ENCODE assay signal across 7 cellular contexts in genomic region chr10:1049425-1049958, GRCh38. TPM values are rescaled to one million over a fixed set of nuclear protein-coding genes. Genes with fewer than 3 reads are reported as not detected.
DNase-seq lines count a peak whose midpoint lies in the region; ATAC-seq and TF ChIP-seq lines count a peak whose summit lies in the region.

No MANE protein-coding gene starts in this region.

- peak overlapping the region; percentile 98 for H3K27ac Mint-ChIP-seq in activated B cell treated with CpG ODN at 0.5 μM for 24 hours
- H3K27ac Mint-ChIP-seq in stimulated activated naive B cell treated with anti-CD40 and anti-IgM and Interleukin-4, amounts not matched to agents 10 μg/mL and 1 μg/mL and 100 μg/mL, for 72 hours = peak overlapping the region; percentile 98

- peak overlapping the region; percentile 94 for H3K4me3 Mint-ChIP-seq in activated B cell treated with CpG ODN at 0.5 μM for 24 hours
- peak overlapping the region; percentile 96 for H3K4me3 Mint-ChIP-seq in stimulated activated naive B cell treated with anti-CD40 and anti-IgM and Interleukin-4, amounts not matched to agents 10 μg/mL and 1 μg/mL and 100 μg/mL, for 72 hours

- no peak for TF ChIP-seq CTCF in activated B cell treated with CpG ODN at 0.5 μM for 24 hours (IDR thresholded peaks at IDR 0.05)

- H3K4me1 Mint-ChIP-seq in activated B cell treated with CpG ODN at 0.5 μM for 24 hours = peaks cover 71% of the 10 kb centered on the region
- H3K4me1 Mint-ChIP-seq in stimulated activated naive B cell treated with anti-CD40 and anti-IgM and Interleukin-4, amounts not matched to agents 10 μg/mL and 1 μg/mL and 100 μg/mL, for 72 hours = peaks cover 27 to 51% of the 10 kb centered on the region in 2 donors

- CTCF ChIA-PET in activated B cell treated with CpG ODN at 0.5 μM for 24 hours (lab: Charles Lee) = no interaction called here

- POLR2A ChIA-PET in activated B cell treated with CpG ODN at 0.5 μM for 24 hours (lab: Charles Lee) = interaction anchor here (0.7 to 4.9 kb wide), 16 partner anchors 8 to 913 kb away, joined by 3 to 69 read pairs (median 6); partner anchors contain the start of genes GTPBP4, LARP4B and WDR37

- no peaks in the 10 kb centered on the region for H3K9me3 Mint-ChIP-seq in activated B cell treated with CpG ODN at 0.5 μM for 24 hours
- no peaks in the 10 kb centered on the region for H3K9me3 Mint-ChIP-seq in stimulated activated naive B cell treated with anti-CD40 and anti-IgM and Interleukin-4, amounts not matched to agents 10 μg/mL and 1 μg/mL and 100 μg/mL, for 72 hours

- H3K4me3 ChIP-seq in iPS-11a (ENCODE audit: low read depth, low read length) = peak overlapping the region; percentile 93

- ATAC-seq in HG02884 (IDR thresholded peaks at IDR 0.05; ENCODE audit: unreplicated experiment) = peak; percentile 0
- ATAC-seq in activated B cell treated with CpG ODN at 0.5 μM for 24 hours (ENCODE audit: low read depth) = no peak
- ATAC-seq in stimulated activated naive B cell treated with anti-CD40 and anti-IgM and Interleukin-4, amounts not matched to agents 10 μg/mL and 1 μg/mL and 100 μg/mL, for 72 hours (replicated peaks) = no peak

- intact Hi-C loops in activated B cell treated with CpG ODN at 0.5 μM for 24 hours (cut with micrococcal nuclease) = loop anchor here (1.0 to 10.0 kb wide), 5 partner anchors 61 to 732 kb away; partner anchors contain the start of genes GTPBP4 and LARP4B

- no peaks in the 10 kb centered on the region for H3K27me3 Mint-ChIP-seq in activated B cell treated with CpG ODN at 0.5 μM for 24 hours
- no peaks in the 10 kb centered on the region for H3K27me3 Mint-ChIP-seq in stimulated activated naive B cell treated with anti-CD40 and anti-IgM and Interleukin-4, amounts not matched to agents 10 μg/mL and 1 μg/mL and 100 μg/mL, for 72 hours

- H3K36me3 Mint-ChIP-seq in activated B cell treated with CpG ODN at 0.5 μM for 24 hours (ENCODE audit: low read depth) = peaks cover 66% of the 10 kb centered on the region
- H3K36me3 Mint-ChIP-seq in stimulated activated naive B cell treated with anti-CD40 and anti-IgM and Interleukin-4, amounts not matched to agents 10 μg/mL and 1 μg/mL and 100 μg/mL, for 72 hours = peaks cover 39 to 61% of the 10 kb centered on the region in 2 donors

- no peak for DNase-seq in activated B cell treated with CpG ODN at 0.5 μM for 24 hours
- DNase-seq in stimulated activated naive B cell treated with anti-CD40 and anti-IgM and Interleukin-4, amounts not matched to agents 10 μg/mL and 1 μg/mL and 100 μg/mL, for 72 hours = no peak
- DNase-seq in Ammon's horn (ENCODE audit: low spot score) = no peak
- DNase-seq in kidney tubule cell (ENCODE audit: low spot score) = no peak
- DNase-seq in COLO829 (ENCODE audit: low spot score) = no peak

RNA-seq across cellular contexts. Expression of gene IDI1, which starts 0.6 kb away (rescaled TPM):
- 75.8 and 79.8 TPM in 2 replicates for total RNA-seq in activated B cell treated with CpG ODN at 0.5 μM for 24 hours

RNA-seq across cellular contexts. Expression of gene WDR37, which starts 6.7 kb away (rescaled TPM):
- 16.2 and 20.0 TPM in 2 replicates for total RNA-seq in activated B cell treated with CpG ODN at 0.5 μM for 24 hours

RNA-seq across cellular contexts. Expression of gene IDI2, which starts 23.8 kb away (rescaled TPM):
- not detected in 2 replicates for total RNA-seq in activated B cell treated with CpG ODN at 0.5 μM for 24 hours
